In genomic region chr10:26214538-26215461, GRCh38 we compare ENCODE assay signal across 1 cellular context.
TF ChIP-seq lines count a peak whose summit lies in the region.

No MANE protein-coding gene starts in this region.

TF ChIP-seq in WTC11, 78 proteins besides CTCF, POLR2A, EP300 and RAD21 (continued from another document):
- TF ChIP-seq ZNF512 (CRISPR knock-in tag; IDR thresholded peaks at IDR 0.05; ENCODE audit: borderline replicate concordance), result no peak
- TF ChIP-seq RORB (CRISPR knock-in tag; IDR thresholded peaks at IDR 0.05), result no peak
- TF ChIP-seq SMAD3 (CRISPR knock-in tag; IDR thresholded peaks at IDR 0.05; ENCODE audit: borderline replicate concordance), result no peak
